In genomic region chr17:7562208-7562605, GRCh38 we compare ENCODE assay signal across 8 cellular contexts. TPM values are rescaled to one million over a fixed set of nuclear protein-coding genes. Genes with fewer than 3 reads are reported as not detected.
DNase-seq lines count a peak whose midpoint lies in the region; ATAC-seq and TF ChIP-seq lines count a peak whose summit lies in the region.

No MANE protein-coding gene starts in this region.

- H3K4me1 Mint-ChIP-seq in activated T-cell treated with anti-CD3 and anti-CD28 coated beads, Interleukin-2, amount 50 U/mL, for 4 hours (ENCODE audit: low read depth), result peaks cover 38% of the 10 kb centered on the region

- intact Hi-C loops in esophagus muscularis mucosa (cut with DNase I), result no loop called here

- peaks cover 14% of the 10 kb centered on the region for H3K36me3 Mint-ChIP-seq in activated T-cell treated with anti-CD3 and anti-CD28 coated beads, Interleukin-2, amount 50 U/mL, for 4 hours (ENCODE audit: insufficient read depth)

- TF ChIP-seq POLR2A in Peyer's patch (IDR thresholded peaks at IDR 0.05) (no peak), esophagus muscularis mucosa (IDR thresholded peaks at IDR 0.05; ENCODE audit: low read depth) (no peak)

- H3K36me3 ChIP-seq in Peyer's patch (peaks cover 0 to 40% (median 0%) of the 10 kb centered on the region in 3 donors), esophagus muscularis mucosa (peaks cover 32 to 44% (median 41%) of the 10 kb centered on the region in 4 donors)

- H3K27me3 ChIP-seq in Peyer's patch (no peaks in the 10 kb centered on the region), esophagus muscularis mucosa (no peaks in the 10 kb centered on the region)

- 1% methylated on average over 20 of the region's 28 CpGs for WGBS in esophagus muscularis mucosa

- peak; percentile 22 to 24 for ATAC-seq in activated T-cell treated with anti-CD3 and anti-CD28 coated beads, Interleukin-2, amount 50 U/mL, for 4 hours

- H3K9me3 ChIP-seq in Peyer's patch (peaks cover 0 to 4% (median 0%) of the 10 kb centered on the region in 4 donors), esophagus muscularis mucosa (no peaks in the 10 kb centered on the region)

- H3K4me3 Mint-ChIP-seq in activated T-cell treated with anti-CD3 and anti-CD28 coated beads, Interleukin-2, amount 50 U/mL, for 4 hours, result peak overlapping the region; percentile 96

- H3K4me3 ChIP-seq in Peyer's patch (peak overlapping the region; percentile 71 to 99 (median 90)), esophagus muscularis mucosa (peak overlapping the region; percentile 74 to 96 (median 88)), retinal pigment epithelial cell (ENCODE audit: low read length) (peak overlapping the region; percentile 81)

- H3K27me3 Mint-ChIP-seq in activated T-cell treated with anti-CD3 and anti-CD28 coated beads, Interleukin-2, amount 50 U/mL, for 4 hours (ENCODE audit: low read depth), result no peaks in the 10 kb centered on the region

- no peak for TF ChIP-seq EP300 in esophagus muscularis mucosa (IDR thresholded peaks at IDR 0.05)

- H3K27ac ChIP-seq in Peyer's patch (peak overlapping the region; percentile 89 to 99 (median 93)), esophagus muscularis mucosa (replicated peaks in 1 of 4) (peak overlapping the region; percentile 89 to 99 (median 93))

- TF ChIP-seq CTCF in Peyer's patch (IDR thresholded peaks at IDR 0.05) (no peak), esophagus muscularis mucosa (IDR thresholded peaks at IDR 0.05) (no peak), retinal pigment epithelial cell (conservative IDR thresholded peaks at IDR 0.05; ENCODE audit: low read depth, low read length) (no peak)

- no peaks in the 10 kb centered on the region for H3K9me3 Mint-ChIP-seq in activated T-cell treated with anti-CD3 and anti-CD28 coated beads, Interleukin-2, amount 50 U/mL, for 4 hours

- H3K4me1 ChIP-seq in Peyer's patch (peaks cover 9 to 61% (median 32%) of the 10 kb centered on the region in 4 donors), esophagus muscularis mucosa (peaks cover 58 to 75% (median 67%) of the 10 kb centered on the region in 4 donors)

- DNase-seq in activated T-cell treated with anti-CD3 and anti-CD28 coated beads, Interleukin-2, amount 50 U/mL, for 4 hours, result no peak
- DNase-seq in activated T-cell treated with anti-CD3 and anti-CD28 coated beads for 4 hours (no peak), Peyer's patch (no peak), esophagus muscularis mucosa (ENCODE audit: extremely low spot score) (no peak), retinal pigment epithelial cell (ENCODE audit: low read depth) (no peak), cerebellar nuclear complex (lab: John Stamatoyannopoulos, UW) (no peak), DMS79 treated with DMSO at 0.1 percent for 48 hours (lab: John Stamatoyannopoulos, UW) (no peak), mesenteric fat pad (ENCODE audit: low spot score) (no peak)

RNA-seq across cellular contexts. Expression of gene SENP3, which starts 0.5 kb away (rescaled TPM):
- 100 to 1,000 TPM; 138 to 153 (median 146) TPM for total RNA-seq in activated T-cell treated with anti-CD3 and anti-CD28 coated beads, Interleukin-2, amount 50 U/mL, for 4 hours
- 10 to 100 TPM; 31.4 to 47.7 (median 43.7) TPM for total RNA-seq in Peyer's patch
- total RNA-seq in esophagus muscularis mucosa, result 10 to 100 TPM; 54.0 to 79.1 (median 72.4) TPM
- total RNA-seq in mesenteric fat pad, result 48.7 TPM

RNA-seq across cellular contexts. Expression of gene TNFSF13, which starts 3.7 kb away (rescaled TPM):
- total RNA-seq in activated T-cell treated with anti-CD3 and anti-CD28 coated beads, Interleukin-2, amount 50 U/mL, for 4 hours, result 1 to 10 TPM in 2 of 3 donors, under 1 TPM in 1; 0.98 to 1.4 (median 1.3) TPM
- total RNA-seq in Peyer's patch (10 to 100 TPM in 3 of 4 donors, 1 to 10 TPM in 1; 5.0 to 54.4 (median 38.7) TPM), esophagus muscularis mucosa (10 to 100 TPM; 13.4 to 25.8 (median 22.4) TPM), mesenteric fat pad (26.3 TPM)

RNA-seq across cellular contexts. Expression of gene TNFSF12, which starts 13.3 kb away (rescaled TPM):
- 1 to 10 TPM; 4.6 to 6.5 (median 6.1) TPM for total RNA-seq in activated T-cell treated with anti-CD3 and anti-CD28 coated beads, Interleukin-2, amount 50 U/mL, for 4 hours
- total RNA-seq in Peyer's patch, result 10 to 100 TPM in 3 of 4 donors, 1 to 10 TPM in 1; 7.6 to 58.6 (median 15.2) TPM
- 100 to 1,000 TPM; 102 to 136 (median 122) TPM for total RNA-seq in esophagus muscularis mucosa
- 43.0 TPM for total RNA-seq in mesenteric fat pad

RNA-seq across cellular contexts. Expression of gene CD68, which starts 17.2 kb away (rescaled TPM):
- 1 to 10 TPM; 4.8 to 5.3 (median 4.9) TPM for total RNA-seq in activated T-cell treated with anti-CD3 and anti-CD28 coated beads, Interleukin-2, amount 50 U/mL, for 4 hours
- total RNA-seq in Peyer's patch, result 100 to 1,000 TPM in 3 of 4 donors, 10 to 100 TPM in 1; 42.1 to 149 (median 124) TPM
- 10 to 100 TPM; 34.5 to 70.7 (median 44.7) TPM for total RNA-seq in esophagus muscularis mucosa
- total RNA-seq in mesenteric fat pad, result 286 TPM

RNA-seq across cellular contexts. Expression of gene MPDU1, which starts 21.4 kb away (rescaled TPM):
- 100 to 1,000 TPM; 110 to 134 (median 114) TPM for total RNA-seq in activated T-cell treated with anti-CD3 and anti-CD28 coated beads, Interleukin-2, amount 50 U/mL, for 4 hours
- 100 to 1,000 TPM in 3 of 4 donors, 10 to 100 TPM in 1; 37.1 to 236 (median 125) TPM for total RNA-seq in Peyer's patch
- 10 to 100 TPM; 26.0 to 50.4 (median 31.5) TPM for total RNA-seq in esophagus muscularis mucosa
- total RNA-seq in mesenteric fat pad, result 55.2 TPM
